9 cellular contexts compared by ENCODE assay signal in genomic region chr11:67351275-67352005, GRCh38. TPM values are rescaled to one million over a fixed set of nuclear protein-coding genes. Genes with fewer than 3 reads are reported as not detected.
DNase-seq lines count a peak whose midpoint lies in the region; ATAC-seq, FAIRE-seq and TF ChIP-seq lines count a peak whose summit lies in the region.
"Had no signal": no experiment of that assay in that cellular context is flagged by ENCODE, and none has a peak within 500 bp of the region (broad histone marks: within the 10 kb centered on the region; RNA-seq: fewer than 3 reads in every experiment).

No MANE protein-coding gene starts in this region.

- H2BK15ac ChIP-seq in neuronal stem cell (ENCODE audit: low read length), result no peak overlapping the region

- H3K27ac ChIP-seq in neuronal stem cell (replicated peaks; ENCODE audit: low read length), result no peak overlapping the region
- H3K27ac ChIP-seq in upper lobe of right lung, result peak overlapping the region; percentile 99
- H3K27ac ChIP-seq: SK-N-MC had no signal

- no peaks in the 10 kb centered on the region for H3K27me3 Mint-ChIP-seq in activated T-helper 17 cell treated with anti-CD3 and anti-CD28 coated beads, Interleukin-2, amount 50 U/mL, for 72 hours

- H3K36me3 Mint-ChIP-seq in activated T-helper 17 cell treated with anti-CD3 and anti-CD28 coated beads, Interleukin-2, amount 50 U/mL, for 72 hours (ENCODE audit: low read depth), result peaks cover 18% of the 10 kb centered on the region

- WGBS in neuronal stem cell (ENCODE audit: extremely low coverage in 2 of 2, insufficient read length in 2 of 2, insufficient replicate concordance in 1 of 2), 2 donors, result no CpG with 5 or more reads among the region's 11 CpGs

- DNase-seq in COLO668 (lab: John Stamatoyannopoulos, UW; ENCODE audit: unreplicated experiment), result peak; percentile 64
- DNase-seq in HuH-7.5 (ENCODE audit: low spot score), result peak; percentile 96
- DNase-seq in RCC 7860 (ENCODE audit: low spot score), result peak; percentile 66
- peak; percentile 84 for DNase-seq in fibroblast of peridontal ligament (ENCODE audit: extremely low read depth)
- DNase-seq in neuronal stem cell (ENCODE audit: low spot score), result no peak
- peak; percentile 77 for DNase-seq in upper lobe of right lung

- no peaks in the 10 kb centered on the region for H3K9me3 Mint-ChIP-seq in activated T-helper 17 cell treated with anti-CD3 and anti-CD28 coated beads, Interleukin-2, amount 50 U/mL, for 72 hours

- peak overlapping the region; percentile 27 for H2AFZ ChIP-seq in neuronal stem cell (ENCODE audit: low read length)

- H3K9me3 ChIP-seq in neuronal stem cell (replicated peaks in 1 of 2; ENCODE audit: control insufficient read depth in 2 of 2, insufficient read depth in 1 of 2, low read depth in 1 of 2, low read length in 2 of 2) (no peaks in the 10 kb centered on the region), upper lobe of right lung (no peaks in the 10 kb centered on the region)

- H3K27ac Mint-ChIP-seq in activated T-helper 17 cell treated with anti-CD3 and anti-CD28 coated beads, Interleukin-2, amount 50 U/mL, for 72 hours, result peak overlapping the region; percentile 58

- H3K4ac ChIP-seq in neuronal stem cell (ENCODE audit: low read length), result no peak overlapping the region

- H3K4me2 ChIP-seq in neuronal stem cell (ENCODE audit: insufficient read depth, low read length, poor library complexity, severe bottlenecking), result no peak overlapping the region

- H4K8ac ChIP-seq in neuronal stem cell (ENCODE audit: low read depth, low read length), result no peak overlapping the region

- H2BK5ac ChIP-seq in neuronal stem cell (ENCODE audit: low read length), result no peak overlapping the region

- H3K14ac ChIP-seq in neuronal stem cell (ENCODE audit: low read length), result no peak overlapping the region

- H3K4me3 ChIP-seq in neuronal stem cell (ENCODE audit: low read length in 2 of 2), result no peak overlapping the region
- H3K4me3 ChIP-seq in upper lobe of right lung, result peak overlapping the region; percentile 84
- H3K4me3 ChIP-seq: SK-N-MC had no signal

- H3K18ac ChIP-seq in neuronal stem cell (ENCODE audit: low read length), result no peak overlapping the region

- H3K9ac ChIP-seq in neuronal stem cell (ENCODE audit: low read depth, low read length, poor library complexity), result no peak overlapping the region

- H3K79me1 ChIP-seq in neuronal stem cell (ENCODE audit: low read depth, low read length), result peaks cover 1% of the 10 kb centered on the region

- peak overlapping the region; percentile 95 for H3K4me3 Mint-ChIP-seq in activated T-helper 17 cell treated with anti-CD3 and anti-CD28 coated beads, Interleukin-2, amount 50 U/mL, for 72 hours

- H4K91ac ChIP-seq in neuronal stem cell (ENCODE audit: low read depth, low read length, poor library complexity), result no peak overlapping the region

- no peak overlapping the region for H3K23ac ChIP-seq in neuronal stem cell (ENCODE audit: low read depth, low read length, poor library complexity)

- H3K27me3 ChIP-seq in neuronal stem cell (ENCODE audit: control insufficient read depth in 3 of 3, insufficient read depth in 3 of 3, low read depth in 1 of 3, low read length in 3 of 3) (no peaks in the 10 kb centered on the region), upper lobe of right lung (no peaks in the 10 kb centered on the region)

- TF ChIP-seq CTCF in upper lobe of right lung (IDR thresholded peaks at IDR 0.05), result peak; percentile 93

- no peak overlapping the region for H2AK5ac ChIP-seq in neuronal stem cell (ENCODE audit: low read depth, low read length)

- H3K4me1 ChIP-seq in neuronal stem cell (ENCODE audit: control insufficient read depth in 2 of 2, insufficient read depth in 1 of 2, low read depth in 1 of 2, low read length in 2 of 2) (peaks cover 18 to 20% of the 10 kb centered on the region in 2 donors), upper lobe of right lung (peaks cover 58% of the 10 kb centered on the region)

- H2BK120ac ChIP-seq in neuronal stem cell (ENCODE audit: low read depth, low read length), result no peak overlapping the region

- intact Hi-C loops in upper lobe of right lung (cut with DNase I), result loop anchor here (5.0 kb wide), 1 partner anchor 36 kb away; no protein-coding TSS in a partner anchor

- H2BK12ac ChIP-seq in neuronal stem cell (ENCODE audit: low read length), result no peak overlapping the region

- no peak for FAIRE-seq in RCC 7860 (lab: Jason Lieb, UNC)

- H3K36me3 ChIP-seq in neuronal stem cell (replicated peaks in 1 of 2; ENCODE audit: control insufficient read depth in 2 of 2, insufficient read depth in 2 of 2, low read length in 2 of 2) (no peaks in the 10 kb centered on the region), upper lobe of right lung (no peaks in the 10 kb centered on the region)

- peaks cover 24% of the 10 kb centered on the region for H3K4me1 Mint-ChIP-seq in activated T-helper 17 cell treated with anti-CD3 and anti-CD28 coated beads, Interleukin-2, amount 50 U/mL, for 72 hours

- ATAC-seq in activated T-helper 17 cell treated with anti-CD3 and anti-CD28 coated beads, Interleukin-2, amount 50 U/mL, for 72 hours (replicated peaks), result no peak
- ATAC-seq in upper lobe of right lung (peak; percentile 54), HG03432 (IDR thresholded peaks at IDR 0.05; ENCODE audit: unreplicated experiment) (no peak)

RNA-seq across cellular contexts. Expression of gene POLD4, which starts 1.9 kb away (rescaled TPM):
- 10 to 100 TPM; 32.4 to 60.2 TPM for total RNA-seq in activated T-helper 17 cell treated with anti-CD3 and anti-CD28 coated beads, Interleukin-2, amount 50 U/mL, for 72 hours
- polyA plus RNA-seq in neuronal stem cell (2013, experiment 1 of 2), result 11.9 TPM
- 10.9 TPM for polyA plus RNA-seq in neuronal stem cell (2013, experiment 2 of 2)
- 69.3 TPM for total RNA-seq in upper lobe of right lung

RNA-seq across cellular contexts. Expression of gene CLCF1, which starts 22.0 kb away (rescaled TPM):
- 1 to 10 TPM in 1 of 2 donors, under 1 TPM in 1; 0.22 to 1.1 TPM for total RNA-seq in activated T-helper 17 cell treated with anti-CD3 and anti-CD28 coated beads, Interleukin-2, amount 50 U/mL, for 72 hours
- polyA plus RNA-seq in neuronal stem cell (2013, experiment 1 of 2), result 3.4 TPM
- 3.3 TPM for polyA plus RNA-seq in neuronal stem cell (2013, experiment 2 of 2)
- 4.0 TPM for total RNA-seq in upper lobe of right lung

RNA-seq across cellular contexts. Expression of gene RAD9A, which starts 40.3 kb away (rescaled TPM):
- 10 to 100 TPM; 32.0 to 37.5 TPM for total RNA-seq in activated T-helper 17 cell treated with anti-CD3 and anti-CD28 coated beads, Interleukin-2, amount 50 U/mL, for 72 hours
- polyA plus RNA-seq in neuronal stem cell (2013, experiment 1 of 2), result 29.1 TPM
- 29.1 TPM for polyA plus RNA-seq in neuronal stem cell (2013, experiment 2 of 2)
- 20.7 TPM for total RNA-seq in upper lobe of right lung

RNA-seq across cellular contexts. Expression of gene SSH3, which starts 48.1 kb away (rescaled TPM):
- 10 to 100 TPM; 15.8 to 22.0 TPM for total RNA-seq in activated T-helper 17 cell treated with anti-CD3 and anti-CD28 coated beads, Interleukin-2, amount 50 U/mL, for 72 hours
- polyA plus RNA-seq in neuronal stem cell (2013, experiment 1 of 2), result 28.5 TPM
- 34.0 TPM for polyA plus RNA-seq in neuronal stem cell (2013, experiment 2 of 2)
- total RNA-seq in upper lobe of right lung, result 36.4 TPM

RNA-seq across cellular contexts. Expression of gene PPP1CA, which starts 50.2 kb away (rescaled TPM):
- total RNA-seq in activated T-helper 17 cell treated with anti-CD3 and anti-CD28 coated beads, Interleukin-2, amount 50 U/mL, for 72 hours, result 100 to 1,000 TPM; 220 to 322 TPM
- 114 TPM for polyA plus RNA-seq in neuronal stem cell (2013, experiment 1 of 2)
- 112 TPM for polyA plus RNA-seq in neuronal stem cell (2013, experiment 2 of 2)
- total RNA-seq in upper lobe of right lung, result 134 TPM
